1 cellular context compared by ENCODE assay signal in the genomic region with DNA sequence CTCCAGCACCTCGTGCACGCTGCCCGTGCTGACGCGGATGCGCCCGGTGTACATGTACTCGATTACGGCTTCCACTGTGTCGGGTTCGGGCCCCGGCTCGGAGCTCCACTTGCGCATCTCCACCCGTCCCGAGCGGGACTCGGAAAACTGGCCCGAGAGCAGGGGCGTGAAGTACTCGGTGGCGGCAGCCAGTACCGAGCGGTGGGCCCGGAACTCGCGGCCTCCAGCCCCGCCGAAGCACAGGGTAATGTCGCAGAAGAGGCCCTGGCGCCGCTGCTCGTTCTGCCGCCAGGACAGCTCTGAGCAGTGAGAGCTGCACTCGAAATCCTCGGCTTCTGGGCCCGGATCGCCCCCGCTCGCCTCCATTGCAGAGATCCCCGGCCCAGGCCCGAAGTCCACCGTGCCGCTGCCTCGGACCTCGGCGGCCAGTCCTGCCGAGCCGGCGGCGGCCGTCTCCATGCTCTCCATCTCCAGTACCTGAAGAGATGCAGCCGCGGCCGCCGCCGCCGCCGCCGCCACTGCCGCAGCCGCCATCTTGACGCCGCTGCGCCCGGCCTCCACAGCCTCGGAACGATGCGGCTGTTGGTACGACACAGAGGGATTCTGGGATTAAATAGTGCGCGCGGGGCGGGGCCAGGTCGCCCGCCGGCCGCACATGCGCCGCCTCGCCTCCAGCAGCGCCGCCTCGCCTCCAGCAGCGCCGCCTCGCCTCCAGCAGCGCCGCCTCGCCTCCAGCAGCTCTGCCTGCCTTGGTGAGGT.
TF ChIP-seq lines count a peak whose summit lies in the region.

A gene with protein sequence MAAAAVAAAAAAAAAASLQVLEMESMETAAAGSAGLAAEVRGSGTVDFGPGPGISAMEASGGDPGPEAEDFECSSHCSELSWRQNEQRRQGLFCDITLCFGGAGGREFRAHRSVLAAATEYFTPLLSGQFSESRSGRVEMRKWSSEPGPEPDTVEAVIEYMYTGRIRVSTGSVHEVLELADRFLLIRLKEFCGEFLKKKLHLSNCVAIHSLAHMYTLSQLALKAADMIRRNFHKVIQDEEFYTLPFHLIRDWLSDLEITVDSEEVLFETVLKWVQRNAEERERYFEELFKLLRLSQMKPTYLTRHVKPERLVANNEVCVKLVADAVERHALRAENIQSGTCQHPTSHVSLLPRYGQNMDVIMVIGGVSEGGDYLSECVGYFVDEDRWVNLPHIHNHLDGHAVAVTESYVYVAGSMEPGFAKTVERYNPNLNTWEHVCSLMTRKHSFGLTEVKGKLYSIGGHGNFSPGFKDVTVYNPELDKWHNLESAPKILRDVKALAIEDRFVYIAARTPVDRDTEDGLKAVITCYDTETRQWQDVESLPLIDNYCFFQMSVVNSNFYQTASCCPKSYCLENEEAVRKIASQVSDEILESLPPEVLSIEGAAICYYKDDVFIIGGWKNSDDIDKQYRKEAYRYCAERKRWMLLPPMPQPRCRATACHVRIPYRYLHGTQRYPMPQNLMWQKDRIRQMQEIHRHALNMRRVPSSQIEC (minus strand): TSS at position 587 of the 759 bp plus-strand sequence. CDS start 53 bp downstream, at position 534.

TF ChIP-seq in HepG2, 621 proteins besides CTCF, POLR2A, EP300 and RAD21 (continued from another document and continues in another):
- TF ChIP-seq, protein P1, sequence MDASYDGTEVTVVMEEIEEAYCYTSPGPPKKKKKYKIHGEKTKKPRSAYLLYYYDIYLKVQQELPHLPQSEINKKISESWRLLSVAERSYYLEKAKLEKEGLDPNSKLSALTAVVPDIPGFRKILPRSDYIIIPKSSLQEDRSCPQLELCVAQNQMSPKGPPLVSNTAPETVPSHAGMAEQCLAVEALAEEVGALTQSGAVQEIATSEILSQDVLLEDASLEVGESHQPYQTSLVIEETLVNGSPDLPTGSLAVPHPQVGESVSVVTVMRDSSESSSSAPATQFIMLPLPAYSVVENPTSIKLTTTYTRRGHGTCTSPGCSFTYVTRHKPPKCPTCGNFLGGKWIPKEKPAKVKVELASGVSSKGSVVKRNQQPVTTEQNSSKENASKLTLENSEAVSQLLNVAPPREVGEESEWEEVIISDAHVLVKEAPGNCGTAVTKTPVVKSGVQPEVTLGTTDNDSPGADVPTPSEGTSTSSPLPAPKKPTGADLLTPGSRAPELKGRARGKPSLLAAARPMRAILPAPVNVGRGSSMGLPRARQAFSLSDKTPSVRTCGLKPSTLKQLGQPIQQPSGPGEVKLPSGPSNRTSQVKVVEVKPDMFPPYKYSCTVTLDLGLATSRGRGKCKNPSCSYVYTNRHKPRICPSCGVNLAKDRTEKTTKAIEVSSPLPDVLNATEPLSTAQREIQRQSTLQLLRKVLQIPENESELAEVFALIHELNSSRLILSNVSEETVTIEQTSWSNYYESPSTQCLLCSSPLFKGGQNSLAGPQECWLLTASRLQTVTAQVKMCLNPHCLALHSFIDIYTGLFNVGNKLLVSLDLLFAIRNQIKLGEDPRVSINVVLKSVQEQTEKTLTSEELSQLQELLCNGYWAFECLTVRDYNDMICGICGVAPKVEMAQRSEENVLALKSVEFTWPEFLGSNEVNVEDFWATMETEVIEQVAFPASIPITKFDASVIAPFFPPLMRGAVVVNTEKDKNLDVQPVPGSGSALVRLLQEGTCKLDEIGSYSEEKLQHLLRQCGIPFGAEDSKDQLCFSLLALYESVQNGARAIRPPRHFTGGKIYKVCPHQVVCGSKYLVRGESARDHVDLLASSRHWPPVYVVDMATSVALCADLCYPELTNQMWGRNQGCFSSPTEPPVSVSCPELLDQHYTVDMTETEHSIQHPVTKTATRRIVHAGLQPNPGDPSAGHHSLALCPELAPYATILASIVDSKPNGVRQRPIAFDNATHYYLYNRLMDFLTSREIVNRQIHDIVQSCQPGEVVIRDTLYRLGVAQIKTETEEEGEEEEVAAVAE (CRISPR knock-in tag; IDR thresholded peaks at IDR 0.05; ENCODE audit: borderline replicate concordance) = 0 out of 2 replicates have a peak, but pooled peaks have one; percentile 35
- 0 out of 2 replicates have a peak, but pooled peaks have one; percentile 45 for TF ChIP-seq ZNF766 (CRISPR knock-in tag; IDR thresholded peaks at IDR 0.05; ENCODE audit: borderline replicate concordance)
- TF ChIP-seq, protein P2, sequence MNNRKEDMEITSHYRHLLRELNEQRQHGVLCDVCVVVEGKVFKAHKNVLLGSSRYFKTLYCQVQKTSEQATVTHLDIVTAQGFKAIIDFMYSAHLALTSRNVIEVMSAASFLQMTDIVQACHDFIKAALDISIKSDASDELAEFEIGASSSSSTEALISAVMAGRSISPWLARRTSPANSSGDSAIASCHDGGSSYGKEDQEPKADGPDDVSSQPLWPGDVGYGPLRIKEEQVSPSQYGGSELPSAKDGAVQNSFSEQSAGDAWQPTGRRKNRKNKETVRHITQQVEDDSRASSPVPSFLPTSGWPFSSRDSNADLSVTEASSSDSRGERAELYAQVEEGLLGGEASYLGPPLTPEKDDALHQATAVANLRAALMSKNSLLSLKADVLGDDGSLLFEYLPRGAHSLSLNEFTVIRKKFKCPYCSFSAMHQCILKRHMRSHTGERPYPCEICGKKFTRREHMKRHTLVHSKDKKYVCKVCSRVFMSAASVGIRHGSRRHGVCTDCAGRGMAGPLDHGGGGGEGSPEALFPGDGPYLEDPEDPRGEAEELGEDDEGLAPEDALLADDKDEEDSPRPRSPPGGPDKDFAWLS (CRISPR knock-in tag; IDR thresholded peaks at IDR 0.05; ENCODE audit: borderline replicate concordance) = peak; percentile 64; the same call in 1 of the 2 replicates
- TF ChIP-seq, protein P3, sequence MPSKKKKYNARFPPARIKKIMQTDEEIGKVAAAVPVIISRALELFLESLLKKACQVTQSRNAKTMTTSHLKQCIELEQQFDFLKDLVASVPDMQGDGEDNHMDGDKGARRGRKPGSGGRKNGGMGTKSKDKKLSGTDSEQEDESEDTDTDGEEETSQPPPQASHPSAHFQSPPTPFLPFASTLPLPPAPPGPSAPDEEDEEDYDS (CRISPR knock-in tag; IDR thresholded peaks at IDR 0.05) = peak; percentile 95
- no peak; the same call in 1 of the 2 replicates for TF ChIP-seq CREB1 (IDR thresholded peaks at IDR 0.05)
- TF ChIP-seq CREB1 (CRISPR knock-in tag; IDR thresholded peaks at IDR 0.05) = no peak
- peak; percentile 58; the same call in 1 of the 2 replicates for TF ChIP-seq ZNF354B (CRISPR knock-in tag; IDR thresholded peaks at IDR 0.05)
- TF ChIP-seq CCDC6 (CRISPR knock-in tag; IDR thresholded peaks at IDR 0.05) = peak; percentile 87
- TF ChIP-seq ZBTB3 (CRISPR knock-in tag; IDR thresholded peaks at IDR 0.05; ENCODE audit: borderline replicate concordance, low read depth) = peak; percentile 29; the same call in 1 of the 2 replicates
- TF ChIP-seq ZBTB7B (CRISPR knock-in tag; IDR thresholded peaks at IDR 0.05) = peak; percentile 48
- TF ChIP-seq PRPF4 (IDR thresholded peaks at IDR 0.05; ENCODE audit: low read depth, low read length, poor library complexity, severe bottlenecking) = no peak
- no peak; the same call in 1 of the 2 replicates for TF ChIP-seq ISX (CRISPR knock-in tag; conservative IDR thresholded peaks at IDR 0.05)
- TF ChIP-seq ZNF546 (CRISPR knock-in tag; conservative IDR thresholded peaks at IDR 0.05) = 0 out of 2 replicates have a peak, but pooled peaks have one; percentile 49
- no peak; the same call in 1 of the 2 replicates for TF ChIP-seq FOSL2 (CRISPR knock-in tag; IDR thresholded peaks at IDR 0.05)
- peak; percentile 87 for TF ChIP-seq KAT8 (CRISPR knock-in tag; IDR thresholded peaks at IDR 0.05)
- no peak; the same call in 1 of the 2 replicates for TF ChIP-seq GATAD2A (CRISPR knock-in tag; IDR thresholded peaks at IDR 0.05)
- TF ChIP-seq TEAD3 (CRISPR knock-in tag; optimal IDR thresholded peaks at IDR 0.05; ENCODE audit: borderline replicate concordance) = peak; percentile 78
- TF ChIP-seq, protein P4, sequence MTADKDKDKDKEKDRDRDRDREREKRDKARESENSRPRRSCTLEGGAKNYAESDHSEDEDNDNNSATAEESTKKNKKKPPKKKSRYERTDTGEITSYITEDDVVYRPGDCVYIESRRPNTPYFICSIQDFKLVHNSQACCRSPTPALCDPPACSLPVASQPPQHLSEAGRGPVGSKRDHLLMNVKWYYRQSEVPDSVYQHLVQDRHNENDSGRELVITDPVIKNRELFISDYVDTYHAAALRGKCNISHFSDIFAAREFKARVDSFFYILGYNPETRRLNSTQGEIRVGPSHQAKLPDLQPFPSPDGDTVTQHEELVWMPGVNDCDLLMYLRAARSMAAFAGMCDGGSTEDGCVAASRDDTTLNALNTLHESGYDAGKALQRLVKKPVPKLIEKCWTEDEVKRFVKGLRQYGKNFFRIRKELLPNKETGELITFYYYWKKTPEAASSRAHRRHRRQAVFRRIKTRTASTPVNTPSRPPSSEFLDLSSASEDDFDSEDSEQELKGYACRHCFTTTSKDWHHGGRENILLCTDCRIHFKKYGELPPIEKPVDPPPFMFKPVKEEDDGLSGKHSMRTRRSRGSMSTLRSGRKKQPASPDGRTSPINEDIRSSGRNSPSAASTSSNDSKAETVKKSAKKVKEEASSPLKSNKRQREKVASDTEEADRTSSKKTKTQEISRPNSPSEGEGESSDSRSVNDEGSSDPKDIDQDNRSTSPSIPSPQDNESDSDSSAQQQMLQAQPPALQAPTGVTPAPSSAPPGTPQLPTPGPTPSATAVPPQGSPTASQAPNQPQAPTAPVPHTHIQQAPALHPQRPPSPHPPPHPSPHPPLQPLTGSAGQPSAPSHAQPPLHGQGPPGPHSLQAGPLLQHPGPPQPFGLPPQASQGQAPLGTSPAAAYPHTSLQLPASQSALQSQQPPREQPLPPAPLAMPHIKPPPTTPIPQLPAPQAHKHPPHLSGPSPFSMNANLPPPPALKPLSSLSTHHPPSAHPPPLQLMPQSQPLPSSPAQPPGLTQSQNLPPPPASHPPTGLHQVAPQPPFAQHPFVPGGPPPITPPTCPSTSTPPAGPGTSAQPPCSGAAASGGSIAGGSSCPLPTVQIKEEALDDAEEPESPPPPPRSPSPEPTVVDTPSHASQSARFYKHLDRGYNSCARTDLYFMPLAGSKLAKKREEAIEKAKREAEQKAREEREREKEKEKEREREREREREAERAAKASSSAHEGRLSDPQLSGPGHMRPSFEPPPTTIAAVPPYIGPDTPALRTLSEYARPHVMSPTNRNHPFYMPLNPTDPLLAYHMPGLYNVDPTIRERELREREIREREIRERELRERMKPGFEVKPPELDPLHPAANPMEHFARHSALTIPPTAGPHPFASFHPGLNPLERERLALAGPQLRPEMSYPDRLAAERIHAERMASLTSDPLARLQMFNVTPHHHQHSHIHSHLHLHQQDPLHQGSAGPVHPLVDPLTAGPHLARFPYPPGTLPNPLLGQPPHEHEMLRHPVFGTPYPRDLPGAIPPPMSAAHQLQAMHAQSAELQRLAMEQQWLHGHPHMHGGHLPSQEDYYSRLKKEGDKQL (CRISPR knock-in tag; IDR thresholded peaks at IDR 0.05; ENCODE audit: low read depth) = peak; percentile 47
- TF ChIP-seq, protein P5, sequence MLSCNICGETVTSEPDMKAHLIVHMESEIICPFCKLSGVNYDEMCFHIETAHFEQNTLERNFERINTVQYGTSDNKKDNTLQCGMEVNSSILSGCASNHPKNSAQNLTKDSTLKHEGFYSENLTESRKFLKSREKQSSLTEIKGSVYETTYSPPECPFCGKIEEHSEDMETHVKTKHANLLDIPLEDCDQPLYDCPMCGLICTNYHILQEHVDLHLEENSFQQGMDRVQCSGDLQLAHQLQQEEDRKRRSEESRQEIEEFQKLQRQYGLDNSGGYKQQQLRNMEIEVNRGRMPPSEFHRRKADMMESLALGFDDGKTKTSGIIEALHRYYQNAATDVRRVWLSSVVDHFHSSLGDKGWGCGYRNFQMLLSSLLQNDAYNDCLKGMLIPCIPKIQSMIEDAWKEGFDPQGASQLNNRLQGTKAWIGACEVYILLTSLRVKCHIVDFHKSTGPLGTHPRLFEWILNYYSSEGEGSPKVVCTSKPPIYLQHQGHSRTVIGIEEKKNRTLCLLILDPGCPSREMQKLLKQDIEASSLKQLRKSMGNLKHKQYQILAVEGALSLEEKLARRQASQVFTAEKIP (CRISPR knock-in tag; IDR thresholded peaks at IDR 0.05; ENCODE audit: borderline replicate concordance) = no peak
- peak; percentile 90; the same call in 2 of the 3 replicates for TF ChIP-seq MXI1 (IDR thresholded peaks at IDR 0.05; ENCODE audit: borderline replicate concordance, low read depth, low read length)
- TF ChIP-seq FLYWCH1 (CRISPR knock-in tag; IDR thresholded peaks at IDR 0.05) = peak; percentile 58; the same call in 1 of the 2 replicates
- TF ChIP-seq TEAD2 (CRISPR knock-in tag; IDR thresholded peaks at IDR 0.05) = no peak
- TF ChIP-seq, protein P6, sequence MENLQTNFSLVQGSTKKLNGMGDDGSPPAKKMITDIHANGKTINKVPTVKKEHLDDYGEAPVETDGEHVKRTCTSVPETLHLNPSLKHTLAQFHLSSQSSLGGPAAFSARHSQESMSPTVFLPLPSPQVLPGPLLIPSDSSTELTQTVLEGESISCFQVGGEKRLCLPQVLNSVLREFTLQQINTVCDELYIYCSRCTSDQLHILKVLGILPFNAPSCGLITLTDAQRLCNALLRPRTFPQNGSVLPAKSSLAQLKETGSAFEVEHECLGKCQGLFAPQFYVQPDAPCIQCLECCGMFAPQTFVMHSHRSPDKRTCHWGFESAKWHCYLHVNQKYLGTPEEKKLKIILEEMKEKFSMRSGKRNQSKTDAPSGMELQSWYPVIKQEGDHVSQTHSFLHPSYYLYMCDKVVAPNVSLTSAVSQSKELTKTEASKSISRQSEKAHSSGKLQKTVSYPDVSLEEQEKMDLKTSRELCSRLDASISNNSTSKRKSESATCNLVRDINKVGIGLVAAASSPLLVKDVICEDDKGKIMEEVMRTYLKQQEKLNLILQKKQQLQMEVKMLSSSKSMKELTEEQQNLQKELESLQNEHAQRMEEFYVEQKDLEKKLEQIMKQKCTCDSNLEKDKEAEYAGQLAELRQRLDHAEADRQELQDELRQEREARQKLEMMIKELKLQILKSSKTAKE (CRISPR knock-in tag; IDR thresholded peaks at IDR 0.05; ENCODE audit: borderline replicate concordance) = no peak
- TF ChIP-seq, protein P7, sequence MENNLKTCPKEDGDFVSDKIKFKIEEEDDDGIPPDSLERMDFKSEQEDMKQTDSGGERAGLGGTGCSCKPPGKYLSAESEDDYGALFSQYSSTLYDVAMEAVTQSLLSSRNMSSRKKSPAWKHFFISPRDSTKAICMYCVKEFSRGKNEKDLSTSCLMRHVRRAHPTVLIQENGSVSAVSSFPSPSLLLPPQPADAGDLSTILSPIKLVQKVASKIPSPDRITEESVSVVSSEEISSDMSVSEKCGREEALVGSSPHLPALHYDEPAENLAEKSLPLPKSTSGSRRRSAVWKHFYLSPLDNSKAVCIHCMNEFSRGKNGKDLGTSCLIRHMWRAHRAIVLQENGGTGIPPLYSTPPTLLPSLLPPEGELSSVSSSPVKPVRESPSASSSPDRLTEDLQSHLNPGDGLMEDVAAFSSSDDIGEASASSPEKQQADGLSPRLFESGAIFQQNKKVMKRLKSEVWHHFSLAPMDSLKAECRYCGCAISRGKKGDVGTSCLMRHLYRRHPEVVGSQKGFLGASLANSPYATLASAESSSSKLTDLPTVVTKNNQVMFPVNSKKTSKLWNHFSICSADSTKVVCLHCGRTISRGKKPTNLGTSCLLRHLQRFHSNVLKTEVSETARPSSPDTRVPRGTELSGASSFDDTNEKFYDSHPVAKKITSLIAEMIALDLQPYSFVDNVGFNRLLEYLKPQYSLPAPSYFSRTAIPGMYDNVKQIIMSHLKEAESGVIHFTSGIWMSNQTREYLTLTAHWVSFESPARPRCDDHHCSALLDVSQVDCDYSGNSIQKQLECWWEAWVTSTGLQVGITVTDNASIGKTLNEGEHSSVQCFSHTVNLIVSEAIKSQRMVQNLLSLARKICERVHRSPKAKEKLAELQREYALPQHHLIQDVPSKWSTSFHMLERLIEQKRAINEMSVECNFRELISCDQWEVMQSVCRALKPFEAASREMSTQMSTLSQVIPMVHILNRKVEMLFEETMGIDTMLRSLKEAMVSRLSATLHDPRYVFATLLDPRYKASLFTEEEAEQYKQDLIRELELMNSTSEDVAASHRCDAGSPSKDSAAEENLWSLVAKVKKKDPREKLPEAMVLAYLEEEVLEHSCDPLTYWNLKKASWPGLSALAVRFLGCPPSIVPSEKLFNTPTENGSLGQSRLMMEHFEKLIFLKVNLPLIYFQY (CRISPR knock-in tag; IDR thresholded peaks at IDR 0.05; ENCODE audit: borderline replicate concordance) = no peak; the same call in none of the 2 replicates
